ENCODE assay signal across 12 cellular contexts in genomic region chr7:120992272-120993010, GRCh38. TPM values are rescaled to one million over a fixed set of nuclear protein-coding genes. Genes with fewer than 3 reads are reported as not detected.
DNase-seq lines count a peak whose midpoint lies in the region; ATAC-seq and TF ChIP-seq lines count a peak whose summit lies in the region.
"Had no signal": no experiment of that assay in that cellular context is flagged by ENCODE, and none has a peak within 500 bp of the region (broad histone marks: within the 10 kb centered on the region; RNA-seq: fewer than 3 reads in every experiment).

No MANE protein-coding gene starts in this region.

- peaks cover 41% of the 10 kb centered on the region for H3K79me2 ChIP-seq in hepatocyte

- H3K9me3 ChIP-seq in SK-N-MC (ENCODE audit: low read depth, low read length): no peaks in the 10 kb centered on the region
- H3K9me3 ChIP-seq in hepatocyte (ENCODE audit: low read depth): no peaks in the 10 kb centered on the region
- no peaks in the 10 kb centered on the region for H3K9me3 ChIP-seq in skeletal muscle satellite cell (replicated peaks; ENCODE audit: low read length)
- H3K9me3 ChIP-seq in spleen: no peaks in the 10 kb centered on the region
- H3K9me3 ChIP-seq: prostate gland had no signal

- no peak for TF ChIP-seq POLR2A in spleen (IDR thresholded peaks at IDR 0.05)

- H3K4me2 ChIP-seq in hepatocyte (peak overlapping the region; percentile 86), skeletal muscle satellite cell (ENCODE audit: low read length) (peak overlapping the region; percentile 88)

- H3K4me3 ChIP-seq in AG10803 (ENCODE audit: low read length) (peak overlapping the region; percentile 68), SK-N-MC (peak overlapping the region; percentile 34), hepatocyte (peak overlapping the region; percentile 11), skeletal muscle satellite cell (ENCODE audit: low read length) (peak overlapping the region; percentile 70), spleen (peak overlapping the region in 3 of 8 donors; percentile 46 to 68 (median 48))

- no peaks in the 10 kb centered on the region for H3K36me3 ChIP-seq in SK-N-MC (ENCODE audit: insufficient read depth, low read length)
- H3K36me3 ChIP-seq in hepatocyte (replicated peaks; ENCODE audit: insufficient read depth, low read depth): no peaks in the 10 kb centered on the region
- H3K36me3 ChIP-seq in skeletal muscle satellite cell (ENCODE audit: insufficient read depth, low read length): no peaks in the 10 kb centered on the region
- no peaks in the 10 kb centered on the region for H3K36me3 ChIP-seq in spleen
- H3K36me3 ChIP-seq: prostate gland had no signal

- H4K20me1 ChIP-seq in hepatocyte (ENCODE audit: insufficient read depth, poor library complexity, severe bottlenecking): no peaks in the 10 kb centered on the region

- no peak for TF ChIP-seq CTCF in AG10803 (conservative IDR thresholded peaks at IDR 0.05; ENCODE audit: low read length)
- TF ChIP-seq CTCF in hepatocyte (IDR thresholded peaks at IDR 0.05; ENCODE audit: poor library complexity): no peak
- TF ChIP-seq CTCF in spleen (IDR thresholded peaks at IDR 0.05 in 8 of 11, conservative IDR thresholded peaks at IDR 0.05 in 3 of 11): no peak

- no peak overlapping the region for H3K9ac ChIP-seq in SK-N-MC (ENCODE audit: insufficient read length)
- H3K9ac ChIP-seq in skeletal muscle satellite cell (ENCODE audit: low read depth, low read length): peak overlapping the region; percentile 87

- ATAC-seq in HG03571 (IDR thresholded peaks at IDR 0.05; ENCODE audit: unreplicated experiment): no peak
- ATAC-seq: foreskin keratinocyte had no signal

- H3K4me1 ChIP-seq in hepatocyte (ENCODE audit: insufficient read depth) (peaks cover 3% of the 10 kb centered on the region), skeletal muscle satellite cell (ENCODE audit: control insufficient read depth, insufficient read depth, low read length) (peaks cover 54% of the 10 kb centered on the region), spleen (peaks cover 14 to 85% (median 46%) of the 10 kb centered on the region in 6 donors)
- H3K4me1 ChIP-seq: prostate gland had no signal

- no peak overlapping the region for H2AFZ ChIP-seq in hepatocyte

- no peaks in the 10 kb centered on the region for H3K9me2 ChIP-seq in hepatocyte (replicated peaks; ENCODE audit: insufficient read depth)

- no peaks in the 10 kb centered on the region for H3K27me3 ChIP-seq in hepatocyte
- no peaks in the 10 kb centered on the region for H3K27me3 ChIP-seq in skeletal muscle satellite cell (ENCODE audit: control insufficient read depth, insufficient read depth, low read length)
- H3K27me3 ChIP-seq in spleen (replicated peaks in 1 of 7): peaks cover 0 to 33% (median 5%) of the 10 kb centered on the region in 7 donors
- H3K27me3 ChIP-seq: foreskin keratinocyte had no signal

- DNase-seq in AG10803 (ENCODE audit: low read depth) (no peak), SK-N-MC (ENCODE audit: low read depth, low spot score) (no peak), hepatocyte (ENCODE audit: low spot score) (no peak), spleen (no peak), MV-4-11 (lab: John Stamatoyannopoulos, UW) (no peak), SKM-1 (lab: John Stamatoyannopoulos, UW; ENCODE audit: unreplicated experiment) (no peak)
- DNase-seq: activated CD8-positive, alpha-beta memory T cell treated with anti-CD3 and anti-CD28 coated beads for 24 hours; DMS 273 treated with DMSO at 0.1 percent for 48 hours had no signal

- H3K27ac ChIP-seq in SK-N-MC (peak overlapping the region; percentile 10; the same call in 1 of the 2 replicates), hepatocyte (peak overlapping the region; percentile 89), spleen (peak overlapping the region in 4 of 8 donors; percentile 83 to 87 (median 84))
- H3K27ac ChIP-seq: foreskin keratinocyte had no signal

- intact Hi-C loops in spleen (cut with DNase I; ENCODE audit: low total_unique reads): no loop called here

RNA-seq across cellular contexts. Expression of gene CPED1, which starts 3.9 kb away (rescaled TPM):
- total RNA-seq in hepatocyte (29.4 and 30.5 TPM in 2 replicates), spleen (10 to 100 TPM; 32.3 to 81.6 (median 49.5) TPM)
- polyA plus RNA-seq in hepatocyte (8.1 and 10.1 TPM in 2 replicates), spleen (1 to 10 TPM; 1.5 to 3.0 (median 2.8) TPM)
- total RNA-seq in skeletal muscle satellite cell (2012; rRNA removed): 28.6 and 29.9 TPM in 2 replicates

RNA-seq across cellular contexts. Expression of gene ING3, which starts 41.9 kb away (rescaled TPM):
- total RNA-seq in hepatocyte (21.0 and 29.6 TPM in 2 replicates), spleen (10 to 100 TPM; 21.7 to 40.9 (median 31.9) TPM)
- polyA plus RNA-seq in hepatocyte (14.1 and 17.6 TPM in 2 replicates), spleen (10 to 100 TPM; 10.2 to 16.9 (median 10.6) TPM)
- 7.2 and 9.4 TPM in 2 replicates for total RNA-seq in skeletal muscle satellite cell (2012; rRNA removed)
